ENCODE assay signal across 11 cellular contexts in genomic region chr3:46860381-46861292, GRCh38. TPM values are rescaled to one million over a fixed set of nuclear protein-coding genes. Genes with fewer than 3 reads are reported as not detected.
DNase-seq lines count a peak whose midpoint lies in the region; ATAC-seq and TF ChIP-seq lines count a peak whose summit lies in the region.
"Had no signal": no experiment of that assay in that cellular context is flagged by ENCODE, and none has a peak within 500 bp of the region (broad histone marks: within the 10 kb centered on the region; RNA-seq: fewer than 3 reads in every experiment).

No MANE protein-coding gene starts in this region.

- no peak overlapping the region for H3K4me3 Mint-ChIP-seq in endodermal cell
- H3K4me3 Mint-ChIP-seq: CD4-positive, CD25-positive, alpha-beta regulatory T cell had no signal

- 89 to 94% methylated on average over 11 to 22 of the region's 22 CpGs for WGBS in endodermal cell (ENCODE audit: insufficient coverage in 1 of 2, insufficient read length in 1 of 2), 2 experiments
- 62 to 67% (median 66%) methylated on average over 22 of the region's 22 CpGs for WGBS in psoas muscle, 3 donors

- TF ChIP-seq CTCF in endodermal cell (conservative IDR thresholded peaks at IDR 0.05) (peak; percentile 70), psoas muscle (IDR thresholded peaks at IDR 0.05) (peak; percentile 42)

- no peaks in the 10 kb centered on the region for H3K27me3 ChIP-seq in endodermal cell (ENCODE audit: control insufficient read depth, insufficient read depth, low read length, poor library complexity, severe bottlenecking)
- no peaks in the 10 kb centered on the region for H3K27me3 ChIP-seq in psoas muscle (ENCODE audit: insufficient read depth in 3 of 3, low read length in 2 of 3)
- H3K27me3 ChIP-seq: dorsolateral prefrontal cortex had no signal

- H3K4me1 Mint-ChIP-seq in endodermal cell = no peaks in the 10 kb centered on the region
- H3K4me1 Mint-ChIP-seq: CD4-positive, CD25-positive, alpha-beta regulatory T cell had no signal

- H3K9me3 ChIP-seq in endodermal cell (ENCODE audit: control insufficient read depth, low read length) (no peaks in the 10 kb centered on the region), psoas muscle (no peaks in the 10 kb centered on the region)

- DNase-seq in NCI-H146 (lab: John Stamatoyannopoulos, UW) (peak; percentile 41), NCI-H146 treated with DMSO at 0.1 percent for 48 hours (lab: John Stamatoyannopoulos, UW; ENCODE audit: unreplicated experiment) (no peak), NCI-H510A (lab: John Stamatoyannopoulos, UW) (peak; percentile 23), endodermal cell (peak; percentile 75), psoas muscle (peak; percentile 55 to 80), GF-D8 (lab: John Stamatoyannopoulos, UW) (no peak), NCI-H1092 treated with DMSO at 0.1 percent for 48 hours (lab: John Stamatoyannopoulos, UW) (no peak)
- DNase-seq: NCI-H1105 had no signal

- H3K9me3 Mint-ChIP-seq in endodermal cell = no peaks in the 10 kb centered on the region
- H3K9me3 Mint-ChIP-seq: CD4-positive, CD25-positive, alpha-beta regulatory T cell had no signal

- no peaks in the 10 kb centered on the region for H3K36me3 Mint-ChIP-seq in endodermal cell (ENCODE audit: low read depth)
- H3K36me3 Mint-ChIP-seq: CD4-positive, CD25-positive, alpha-beta regulatory T cell had no signal

- no peak overlapping the region for H3K27ac Mint-ChIP-seq in endodermal cell
- H3K27ac Mint-ChIP-seq: CD4-positive, CD25-positive, alpha-beta regulatory T cell had no signal

- peak; percentile 14 to 37 (median 30) for ATAC-seq in psoas muscle
- ATAC-seq in HG02571 (IDR thresholded peaks at IDR 0.05; ENCODE audit: unreplicated experiment) = no peak

- H3K27ac ChIP-seq in endodermal cell (ENCODE audit: low read depth, low read length) = no peak overlapping the region
- H3K27ac ChIP-seq in psoas muscle = peak overlapping the region; percentile 81
- H3K27ac ChIP-seq: dorsolateral prefrontal cortex had no signal

- H3K4me1 ChIP-seq in endodermal cell (ENCODE audit: control insufficient read depth, insufficient read depth, low read length) (no peaks in the 10 kb centered on the region), psoas muscle (peaks cover 9% of the 10 kb centered on the region)

- no peaks in the 10 kb centered on the region for H3K36me3 ChIP-seq in endodermal cell (ENCODE audit: control insufficient read depth, insufficient read depth, low read length)
- H3K36me3 ChIP-seq in psoas muscle (ENCODE audit: insufficient read depth in 1 of 2, low read depth in 1 of 2) = peaks cover 0 to 6% of the 10 kb centered on the region in 2 donors

- H3K4me3 ChIP-seq in endodermal cell (ENCODE audit: low read length) (no peak overlapping the region), psoas muscle (peak overlapping the region; percentile 53)
- H3K4me3 ChIP-seq: dorsolateral prefrontal cortex had no signal

- peaks cover 7% of the 10 kb centered on the region for H3K27me3 Mint-ChIP-seq in endodermal cell (ENCODE audit: insufficient read depth)

- H3K9ac ChIP-seq in endodermal cell (ENCODE audit: extremely low read depth, low read length, poor library complexity, severe bottlenecking) = no peak overlapping the region

- intact Hi-C loops in psoas muscle (cut with DNase I) = loop anchor here in 1 of 2 donors (10.0 kb wide), 1 partner anchor 156 kb away; the partner anchor contains the start of gene TMIE

RNA-seq across cellular contexts. Expression of gene MYL3, which starts 2.6 kb away (rescaled TPM):
- total RNA-seq in endodermal cell (1 to 10 TPM; 1.6 to 2.3 TPM), psoas muscle (1,000 to 10,000 TPM in 2 of 4 donors, 100 to 1,000 TPM in 2; 395 to 2,071 (median 1,091) TPM)
- polyA plus RNA-seq in endodermal cell (2013, experiment 1 of 2) = 1.4 TPM
- polyA plus RNA-seq in endodermal cell (2013, experiment 2 of 2) = 0.70 TPM
- 1,000 to 10,000 TPM in 2 of 3 donors, 100 to 1,000 TPM in 1; 555 to 3,091 (median 2,834) TPM for polyA plus RNA-seq in psoas muscle
- total RNA-seq: CD4-positive, CD25-positive, alpha-beta regulatory T cell had no signal
- polyA plus RNA-seq: CD4-positive, CD25-positive, alpha-beta regulatory T cell had no signal

RNA-seq across cellular contexts. Expression of gene PTH1R, which starts 16.9 kb away (rescaled TPM):
- total RNA-seq in endodermal cell (1 to 10 TPM in 1 of 2 donors, under 1 TPM in 1; 0.69 to 4.8 TPM), psoas muscle (1 to 10 TPM; 1.1 to 5.9 (median 4.1) TPM)
- 5.2 TPM for polyA plus RNA-seq in endodermal cell (2013, experiment 1 of 2)
- 4.3 TPM for polyA plus RNA-seq in endodermal cell (2013, experiment 2 of 2)
- polyA plus RNA-seq in psoas muscle = 1 to 10 TPM; 4.0 to 5.2 (median 4.2) TPM
- total RNA-seq: CD4-positive, CD25-positive, alpha-beta regulatory T cell had no signal
- polyA plus RNA-seq: CD4-positive, CD25-positive, alpha-beta regulatory T cell had no signal

Comparison
In these comparisons a context has a peak if more than half of its experiments do, and no peak if none do; other contexts are left out.
1. DNase-seq: peak in NCI-H146 (single experiment), NCI-H510A (single experiment), endodermal cell (single experiment) and psoas muscle (2 of 2); none in NCI-H146 treated with DMSO at 0.1 percent for 48 hours (single experiment), GF-D8 (single experiment) and NCI-H1092 treated with DMSO at 0.1 percent for 48 hours (single experiment).
2. RNA of gene MYL3, which starts 2.6 kb away (total RNA-seq): 395 to 2,071 TPM in psoas muscle; 1.6 to 2.3 TPM in endodermal cell; every median in the first group is over 100 times any median in the second.